20 cellular contexts compared by ENCODE assay signal in the genomic region with DNA sequence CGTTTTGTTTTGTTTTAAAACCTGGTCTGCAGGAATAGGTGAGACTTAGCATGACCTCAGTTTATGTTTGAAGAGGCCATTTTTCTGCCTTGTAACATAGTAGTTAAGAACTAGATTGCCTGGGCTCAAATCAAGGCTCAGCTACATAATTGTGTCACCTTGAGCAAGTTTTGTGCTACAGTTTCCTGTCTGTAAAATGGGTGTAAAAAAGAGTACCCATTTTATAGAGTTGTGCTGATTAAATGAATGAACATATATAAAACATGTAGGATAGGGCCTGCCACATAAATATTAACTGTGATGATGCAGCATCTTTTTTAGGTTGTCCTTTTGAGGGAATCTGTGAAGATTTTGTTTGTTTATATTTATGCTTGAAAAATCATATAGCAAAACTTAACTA. TPM values are rescaled to one million over a fixed set of nuclear protein-coding genes. Genes with fewer than 3 reads are reported as not detected.
DNase-seq lines count a peak whose midpoint lies in the region; ATAC-seq, FAIRE-seq and TF ChIP-seq lines count a peak whose summit lies in the region.
"Had no signal": no experiment of that assay in that cellular context is flagged by ENCODE, and none has a peak within 500 bp of the region (broad histone marks: within the 10 kb centered on the region; RNA-seq: fewer than 3 reads in every experiment).

No MANE protein-coding gene starts in this region.

- no peak overlapping the region for H3K4me2 ChIP-seq in hepatocyte
- H3K4me2 ChIP-seq: BLaER1 had no signal

- no peak for DNase-seq in activated CD4-positive, alpha-beta T cell treated with anti-CD3 and anti-CD28 coated beads, Interleukin-2, amount 10 ng/mL, durations not matched to agents 24 days and 14 days
- DNase-seq in activated CD4-positive, alpha-beta T cell treated with anti-CD3 and anti-CD28 coated beads, Interleukin-2, amount 50 U/mL, for 4 hours: no peak
- DNase-seq in GM12891 (ENCODE audit: insufficient read length, low spot score) (no peak), epithelial cell of esophagus (ENCODE audit: low read depth) (no peak), NCI-H1092 treated with DMSO at 0.1 percent for 48 hours (lab: John Stamatoyannopoulos, UW) (no peak), left ventricle myocardium superior (no peak), hepatocyte (ENCODE audit: low spot score) (no peak)
- DNase-seq in activated CD8-positive, alpha-beta T cell treated with anti-CD3 and anti-CD28 coated beads for 36 hours: no peak
- DNase-seq: 8988T, dermis blood vessel endothelial cell, DMS153, erythroblast, gastrocnemius medialis, left cardiac atrium, NCI-H1436 treated with DMSO at 0.1 percent for 48 hours, NCI-H2171 treated with DMSO at 0.1 percent for 48 hours, retina, tibial artery had no signal

- peaks cover 48% of the 10 kb centered on the region for H3K36me3 Mint-ChIP-seq in activated CD4-positive, alpha-beta T cell treated with anti-CD3 and anti-CD28 coated beads, Interleukin-2, amount 10 ng/mL, durations not matched to agents 24 days and 14 days (ENCODE audit: low read depth)
- H3K36me3 Mint-ChIP-seq in activated CD8-positive, alpha-beta T cell treated with anti-CD3 and anti-CD28 coated beads for 36 hours (ENCODE audit: low read depth): peaks cover 55% of the 10 kb centered on the region

- intact Hi-C loops in activated CD4-positive, alpha-beta T cell treated with anti-CD3 and anti-CD28 coated beads, Interleukin-2, amount 10 ng/mL, durations not matched to agents 24 days and 14 days (cut with micrococcal nuclease): no loop called here
- intact Hi-C loops in activated CD8-positive, alpha-beta T cell treated with anti-CD3 and anti-CD28 coated beads for 36 hours (cut with micrococcal nuclease): no loop called here
- intact Hi-C loops in left ventricle myocardium superior (cut with micrococcal nuclease): loop anchor here (10.0 kb wide), 2 partner anchors 55 to 115 kb away; no protein-coding TSS in a partner anchor

- ATAC-seq in activated CD8-positive, alpha-beta T cell treated with anti-CD3 and anti-CD28 coated beads for 36 hours: no peak
- ATAC-seq in left ventricle myocardium superior: no peak
- ATAC-seq: gastrocnemius medialis, left cardiac atrium had no signal

- peaks cover 84% of the 10 kb centered on the region for H4K20me1 ChIP-seq in hepatocyte (ENCODE audit: insufficient read depth, poor library complexity, severe bottlenecking)

- H3K4me3 ChIP-seq in epithelial cell of esophagus (ENCODE audit: low read length) (peak overlapping the region; percentile 2), hepatocyte (no peak overlapping the region)
- H3K4me3 ChIP-seq: BLaER1, gastrocnemius medialis, tibial artery had no signal

- TF ChIP-seq POLR2A in GM12891 (IDR thresholded peaks at IDR 0.05; ENCODE audit: low read depth, low read length): no peak

- no peaks in the 10 kb centered on the region for H3K27me3 Mint-ChIP-seq in activated CD4-positive, alpha-beta T cell treated with anti-CD3 and anti-CD28 coated beads, Interleukin-2, amount 10 ng/mL, durations not matched to agents 24 days and 14 days
- no peaks in the 10 kb centered on the region for H3K27me3 Mint-ChIP-seq in activated CD8-positive, alpha-beta T cell treated with anti-CD3 and anti-CD28 coated beads for 36 hours

- H3K27ac ChIP-seq in hepatocyte: no peak overlapping the region
- H3K27ac ChIP-seq: BLaER1, tibial artery had no signal

- H3K36me3 ChIP-seq in hepatocyte (replicated peaks; ENCODE audit: insufficient read depth, low read depth): no peaks in the 10 kb centered on the region
- H3K36me3 ChIP-seq: gastrocnemius medialis, tibial artery had no signal

- peaks cover 98% of the 10 kb centered on the region for H3K79me2 ChIP-seq in hepatocyte

- no peaks in the 10 kb centered on the region for H3K27me3 ChIP-seq in hepatocyte
- H3K27me3 ChIP-seq: BLaER1, gastrocnemius medialis, tibial artery had no signal

- no peaks in the 10 kb centered on the region for H3K9me3 ChIP-seq in hepatocyte (ENCODE audit: low read depth)
- H3K9me3 ChIP-seq: BLaER1, gastrocnemius medialis, tibial artery had no signal

- H2AFZ ChIP-seq in hepatocyte: no peak overlapping the region

- TF ChIP-seq CTCF in activated CD8-positive, alpha-beta T cell treated with anti-CD3 and anti-CD28 coated beads for 36 hours (IDR thresholded peaks at IDR 0.05): no peak
- TF ChIP-seq CTCF in epithelial cell of esophagus (IDR thresholded peaks at IDR 0.05; ENCODE audit: insufficient read depth, low read depth, low read length, missing control alignments) (no peak), hepatocyte (IDR thresholded peaks at IDR 0.05; ENCODE audit: poor library complexity) (no peak)

- CTCF ChIA-PET in activated CD8-positive, alpha-beta T cell treated with anti-CD3 and anti-CD28 coated beads for 36 hours (lab: Charles Lee): interaction anchor here (0.8 to 6.3 kb wide), 10 partner anchors 8 to 187 kb away, joined by 3 to 51 read pairs (median 5); a partner anchor contains a TSS

- no peaks in the 10 kb centered on the region for H3K9me3 Mint-ChIP-seq in activated CD4-positive, alpha-beta T cell treated with anti-CD3 and anti-CD28 coated beads, Interleukin-2, amount 10 ng/mL, durations not matched to agents 24 days and 14 days
- no peaks in the 10 kb centered on the region for H3K9me3 Mint-ChIP-seq in activated CD8-positive, alpha-beta T cell treated with anti-CD3 and anti-CD28 coated beads for 36 hours

- H3K4me1 ChIP-seq in hepatocyte (ENCODE audit: insufficient read depth): peaks cover 6% of the 10 kb centered on the region

- FAIRE-seq in GM12891 (lab: Jason Lieb, UNC): peak; percentile 35
- FAIRE-seq: bronchial epithelial cell had no signal

- POLR2A ChIA-PET in activated CD8-positive, alpha-beta T cell treated with anti-CD3 and anti-CD28 coated beads for 36 hours (lab: Charles Lee): interaction anchor here (1.0 to 2.3 kb wide), 3 partner anchors 8 to 17 kb away, joined by 3 to 12 read pairs (median 10); a partner anchor contains a TSS

- H3K27ac Mint-ChIP-seq in activated CD4-positive, alpha-beta T cell treated with anti-CD3 and anti-CD28 coated beads, Interleukin-2, amount 10 ng/mL, durations not matched to agents 24 days and 14 days: no peak overlapping the region
- peak overlapping the region; percentile 75 for H3K27ac Mint-ChIP-seq in activated CD8-positive, alpha-beta T cell treated with anti-CD3 and anti-CD28 coated beads for 36 hours

- H3K9me2 ChIP-seq in hepatocyte (replicated peaks; ENCODE audit: insufficient read depth): no peaks in the 10 kb centered on the region

- peak overlapping the region; percentile 26 for H3K4me3 Mint-ChIP-seq in activated CD4-positive, alpha-beta T cell treated with anti-CD3 and anti-CD28 coated beads, Interleukin-2, amount 10 ng/mL, durations not matched to agents 24 days and 14 days
- H3K4me3 Mint-ChIP-seq in activated CD8-positive, alpha-beta T cell treated with anti-CD3 and anti-CD28 coated beads for 36 hours: peak overlapping the region; percentile 24

- WGBS in hepatocyte (ENCODE audit: low lambda C conversion rate, missing lambda C conversion rate): 86% methylated on average over 1 of the region's 1 CpG

- H3K4me1 Mint-ChIP-seq in activated CD4-positive, alpha-beta T cell treated with anti-CD3 and anti-CD28 coated beads, Interleukin-2, amount 10 ng/mL, durations not matched to agents 24 days and 14 days: peaks cover 34% of the 10 kb centered on the region
- peaks cover 63% of the 10 kb centered on the region for H3K4me1 Mint-ChIP-seq in activated CD8-positive, alpha-beta T cell treated with anti-CD3 and anti-CD28 coated beads for 36 hours (ENCODE audit: low read depth)

TF ChIP-seq in GM12891, 5 proteins besides CTCF, POLR2A, EP300 and RAD21:
- no peak for TF ChIP-seq POLR2AphosphoS5 (IDR thresholded peaks at IDR 0.05; ENCODE audit: low read depth, low read length)
- no peak for TF ChIP-seq TAF1 (IDR thresholded peaks at IDR 0.05; ENCODE audit: low read depth, low read length)
TF ChIP-seq in GM12891: peak in this region for 0.

RNA-seq across cellular contexts. Expression of a gene that starts 7.2 kb away (rescaled TPM):
- total RNA-seq in activated CD4-positive, alpha-beta T cell treated with anti-CD3 and anti-CD28 coated beads, Interleukin-2, amount 10 ng/mL, durations not matched to agents 24 days and 14 days: 156 TPM in 2 replicates
- polyA plus RNA-seq in GM12891 (2012; ENCODE audit: low read depth, missing spikeins): 73.0 TPM
- total RNA-seq in activated CD8-positive, alpha-beta T cell treated with anti-CD3 and anti-CD28 coated beads for 36 hours: 100 to 1,000 TPM; 142 to 143 TPM
- total RNA-seq in left ventricle myocardium superior (333 TPM), hepatocyte (62.6 and 63.7 TPM in 2 replicates)
- polyA plus RNA-seq in hepatocyte: 51.2 and 58.5 TPM in 2 replicates
